In genomic region chr1:50246869-50247268, GRCh38 we compare ENCODE assay signal across 17 cellular contexts.
A peak's percentile ranks its signal among the peaks of the same experiment; 100 is the strongest.
DNase-seq lines count a peak whose midpoint lies in the region; ATAC-seq, FAIRE-seq and TF ChIP-seq lines count a peak whose summit lies in the region.
"Had no signal": no experiment of that assay in that cellular context is flagged by ENCODE, and none has a peak within 500 bp of the region (broad histone marks: within the 10 kb centered on the region; RNA-seq: fewer than 3 reads in every experiment).

No MANE protein-coding gene starts in this region.

- CTCF ChIA-PET in PC-3 (lab: Charles Lee): no interaction called here

- FAIRE-seq in bronchial epithelial cell (lab: Jason Lieb, UNC): no peak
- FAIRE-seq: A204.1, D721Med had no signal

- no TSS peak for BruUV-seq in PC-3 (replicated peaks; lab: Mats Ljungman, UMichigan)

- TF ChIP-seq CTCF in PC-3 (conservative IDR thresholded peaks at IDR 0.05; ENCODE audit: low read depth, low read length) (no peak), RWPE2 (IDR thresholded peaks at IDR 0.05; ENCODE audit: poor library complexity, severe bottlenecking) (no peak), bronchial epithelial cell (IDR thresholded peaks at IDR 0.05; ENCODE audit: insufficient read depth, low read length, severe bottlenecking) (no peak), left lung (IDR thresholded peaks at IDR 0.05) (no peak), GM20000 (IDR thresholded peaks at IDR 0.05; ENCODE audit: extremely low read depth, missing control alignments) (no peak)

- H3K27me3 ChIP-seq in PC-3 (ENCODE audit: low read length) (no peaks in the 10 kb centered on the region), RWPE2 (ENCODE audit: insufficient read depth, poor library complexity, severe bottlenecking) (no peaks in the 10 kb centered on the region), bronchial epithelial cell (ENCODE audit: control insufficient read depth, insufficient read depth, low read length) (no peaks in the 10 kb centered on the region), left lung (peaks cover 0 to 6% of the 10 kb centered on the region in 2 donors)

- H3K4me1 ChIP-seq in PC-3 (ENCODE audit: insufficient read depth, low read length) (peaks cover 28% of the 10 kb centered on the region), RWPE2 (ENCODE audit: insufficient read depth, poor library complexity, severe bottlenecking) (no peaks in the 10 kb centered on the region), left lung (no peaks in the 10 kb centered on the region)
- H3K4me1 ChIP-seq: Caco-2, HAP-1 had no signal

- no peaks in the 10 kb centered on the region for H3F3A ChIP-seq in PC-3 (ENCODE audit: low read length, unreplicated experiment)

- peak overlapping the region; percentile 64 for H3K27ac ChIP-seq in PC-3 (ENCODE audit: low read length)
- H3K27ac ChIP-seq in RWPE2 (ENCODE audit: poor library complexity, severe bottlenecking): no peak overlapping the region
- H3K27ac ChIP-seq in left lung: no peak overlapping the region
- H3K27ac ChIP-seq: C4-2B had no signal

- H3K4me3 ChIP-seq in PC-3 (ENCODE audit: low read length) (no peak overlapping the region), RWPE2 (ENCODE audit: severe bottlenecking) (no peak overlapping the region), bronchial epithelial cell (ENCODE audit: low read depth, low read length) (no peak overlapping the region), left lung (no peak overlapping the region)
- H3K4me3 ChIP-seq: HAP-1 had no signal

- H2AFZ ChIP-seq in PC-3 (ENCODE audit: low read length): no peak overlapping the region

- H3K4me2 ChIP-seq in PC-3 (ENCODE audit: low read length): peak overlapping the region; percentile 41

- POLR2A ChIA-PET in PC-3 (lab: Charles Lee; ENCODE audit: unreplicated experiment): no interaction called here

- ATAC-seq in PC-3 (peak; percentile 77), RWPE2 (ENCODE audit: low read depth) (peak; percentile 64; the same call in 2 of the 3 replicates), left lung (peak; percentile 77), HG03571 (IDR thresholded peaks at IDR 0.05; ENCODE audit: unreplicated experiment) (no peak)

- H3K9me3 ChIP-seq in PC-3 (ENCODE audit: low read length) (no peaks in the 10 kb centered on the region), RWPE2 (ENCODE audit: severe bottlenecking) (no peaks in the 10 kb centered on the region), left lung (no peaks in the 10 kb centered on the region)
- H3K9me3 ChIP-seq: Caco-2, HAP-1 had no signal

- no peaks in the 10 kb centered on the region for H3K79me2 ChIP-seq in PC-3 (ENCODE audit: low read length)

- no peaks in the 10 kb centered on the region for H3K9me2 ChIP-seq in PC-3 (replicated peaks; ENCODE audit: low read length)

- H3K36me3 ChIP-seq in PC-3 (ENCODE audit: low read depth, low read length) (no peaks in the 10 kb centered on the region), RWPE2 (ENCODE audit: low read depth) (no peaks in the 10 kb centered on the region), bronchial epithelial cell (ENCODE audit: control insufficient read depth, insufficient read depth, low read length) (no peaks in the 10 kb centered on the region), left lung (no peaks in the 10 kb centered on the region)
- H3K36me3 ChIP-seq: HAP-1 had no signal

- no peaks in the 10 kb centered on the region for H4K20me1 ChIP-seq in PC-3 (ENCODE audit: low read length)

- H3K9ac ChIP-seq in PC-3 (ENCODE audit: low read length): no peak overlapping the region; the same call in 1 of the 2 replicates

- DNase-seq in PC-3 (peak; percentile 58), RWPE2 (ENCODE audit: low spot score) (no peak), bronchial epithelial cell (ENCODE audit: low read depth) (peak; percentile 66), left lung (no peak), AML-193 (lab: John Stamatoyannopoulos, UW) (no peak), NCI-H82 (lab: John Stamatoyannopoulos, UW) (no peak), GM20000 (ENCODE audit: low spot score) (no peak)
- DNase-seq: ACHN; Caco-2; CD4-positive, alpha-beta T cell; GF-D8; KG1 had no signal

- intact Hi-C loops in PC-3 (cut with micrococcal nuclease): no loop called here
- intact Hi-C loops in left lung (cut with DNase I): no loop called here

Comparison
In these comparisons a context has a peak if more than half of its experiments do, and no peak if none do; other contexts are left out.
1. DNase-seq: peak in PC-3 (single experiment) and bronchial epithelial cell (single experiment); none in RWPE2 (single experiment), left lung (0 of 2), AML-193 (0 of 2), NCI-H82 (single experiment) and GM20000 (single experiment).